In genomic region chr7:84195295-84196006, GRCh38 we compare ENCODE assay signal across 8 cellular contexts. TPM values are rescaled to one million over a fixed set of nuclear protein-coding genes. Genes with fewer than 3 reads are reported as not detected.
A peak's percentile ranks its signal among the peaks of the same experiment; 100 is the strongest.
DNase-seq lines count a peak whose midpoint lies in the region; ATAC-seq and TF ChIP-seq lines count a peak whose summit lies in the region.

No MANE protein-coding gene starts in this region.

- H3K27ac ChIP-seq in DND-41 (ENCODE audit: low read length) (no peak overlapping the region), Peyer's patch (peak overlapping the region; percentile 6 to 57 (median 26)), osteoblast (ENCODE audit: low read depth, low read length) (peak overlapping the region; percentile 36)

- no peak overlapping the region for H3K4me3 ChIP-seq in DND-41 (ENCODE audit: low read depth in 1 of 2, low read length in 2 of 2)
- H3K4me3 ChIP-seq in Peyer's patch: peak overlapping the region in 3 of 4 donors; percentile 20 to 46 (median 41)
- peak overlapping the region; percentile 66 for H3K4me3 ChIP-seq in epithelial cell of proximal tubule (ENCODE audit: low read depth, low read length)
- H3K4me3 ChIP-seq in osteoblast (ENCODE audit: insufficient read depth, low read length): peak overlapping the region; percentile 75

- H3K4me1 ChIP-seq in DND-41 (ENCODE audit: insufficient read depth, low read length) (peaks cover 5% of the 10 kb centered on the region; the same call in 1 of the 2 replicates), Peyer's patch (no peaks in the 10 kb centered on the region), osteoblast (ENCODE audit: insufficient read depth, low read length) (peaks cover 4% of the 10 kb centered on the region)

- TF ChIP-seq POLR2A in Peyer's patch (IDR thresholded peaks at IDR 0.05): no peak

- DNase-seq in DND-41: no peak
- no peak for DNase-seq in Peyer's patch
- no peak for DNase-seq in epithelial cell of proximal tubule (ENCODE audit: low read depth)
- DNase-seq in osteoblast (ENCODE audit: insufficient read length, low spot score, missing footprints): no peak
- DNase-seq in posterior cingulate gyrus: no peak

- no peak overlapping the region for H2AFZ ChIP-seq in DND-41 (ENCODE audit: low read depth, low read length)
- peak overlapping the region; percentile 91 for H2AFZ ChIP-seq in osteoblast (ENCODE audit: low read length)

- ATAC-seq in DND-41 (ENCODE audit: insufficient read depth, low read depth) (no peak), HG03135 (IDR thresholded peaks at IDR 0.05; ENCODE audit: unreplicated experiment) (no peak), GM21360 (IDR thresholded peaks at IDR 0.05; ENCODE audit: unreplicated experiment) (no peak), HG02981 (IDR thresholded peaks at IDR 0.05; ENCODE audit: unreplicated experiment) (no peak)

- intact Hi-C loops in posterior cingulate gyrus (cut with DNase I): no loop called here

- no peaks in the 10 kb centered on the region for H3K9me3 ChIP-seq in DND-41 (ENCODE audit: insufficient read depth, low read length, severe bottlenecking)
- no peaks in the 10 kb centered on the region for H3K9me3 ChIP-seq in Peyer's patch
- no peaks in the 10 kb centered on the region for H3K9me3 ChIP-seq in osteoblast (ENCODE audit: low read depth, low read length)

- no peak overlapping the region for H3K9ac ChIP-seq in DND-41 (ENCODE audit: low read depth, low read length)

- TF ChIP-seq CTCF in DND-41 (IDR thresholded peaks at IDR 0.05; ENCODE audit: borderline replicate concordance, extremely low read depth, low read length, poor library complexity, severe bottlenecking) (no peak), Peyer's patch (IDR thresholded peaks at IDR 0.05) (no peak), epithelial cell of proximal tubule (conservative IDR thresholded peaks at IDR 0.05; ENCODE audit: low read depth, low read length) (no peak), osteoblast (IDR thresholded peaks at IDR 0.05; ENCODE audit: extremely low read depth, low read depth, low read length) (no peak)

- H3K27me3 ChIP-seq in DND-41 (ENCODE audit: insufficient read depth, low read length, poor library complexity) (peaks cover 5% of the 10 kb centered on the region), Peyer's patch (no peaks in the 10 kb centered on the region), osteoblast (ENCODE audit: insufficient read depth, low read length) (no peaks in the 10 kb centered on the region)

- peak overlapping the region; percentile 42; the same call in 1 of the 2 replicates for H3K4me2 ChIP-seq in DND-41 (ENCODE audit: insufficient read depth, low read length)
- peak overlapping the region; percentile 90 for H3K4me2 ChIP-seq in osteoblast (ENCODE audit: insufficient read depth, low read length)

- H3K79me2 ChIP-seq in DND-41 (ENCODE audit: insufficient read depth, low read length): no peaks in the 10 kb centered on the region
- H3K79me2 ChIP-seq in osteoblast (ENCODE audit: insufficient read depth, low read length): peaks cover 3% of the 10 kb centered on the region

- H3K36me3 ChIP-seq in DND-41 (ENCODE audit: insufficient read depth, low read length) (no peaks in the 10 kb centered on the region), Peyer's patch (no peaks in the 10 kb centered on the region), osteoblast (ENCODE audit: insufficient read depth, low read length) (no peaks in the 10 kb centered on the region)

- no peaks in the 10 kb centered on the region for H4K20me1 ChIP-seq in DND-41 (ENCODE audit: insufficient read depth, low read length)
- H4K20me1 ChIP-seq in osteoblast (ENCODE audit: insufficient read depth, low read length): no peaks in the 10 kb centered on the region

RNA-seq across cellular contexts. Expression of gene SEMA3A, which starts 0.9 kb away (rescaled TPM):
- 10 to 100 TPM in 1 of 4 donors, 1 to 10 TPM in 3; 1.3 to 12.4 (median 3.8) TPM for total RNA-seq in Peyer's patch
- 13.7 and 20.5 TPM in 2 replicates for total RNA-seq in epithelial cell of proximal tubule
- total RNA-seq in osteoblast: 2.5 and 35.1 TPM in 2 replicates

Comparison
In these comparisons a context has a peak if more than half of its experiments do, and no peak if none do; other contexts are left out.
1. H3K4me3 ChIP-seq: peak in Peyer's patch (3 of 4), epithelial cell of proximal tubule (single experiment) and osteoblast (single experiment); none in DND-41 (0 of 2).